In the genomic region with DNA sequence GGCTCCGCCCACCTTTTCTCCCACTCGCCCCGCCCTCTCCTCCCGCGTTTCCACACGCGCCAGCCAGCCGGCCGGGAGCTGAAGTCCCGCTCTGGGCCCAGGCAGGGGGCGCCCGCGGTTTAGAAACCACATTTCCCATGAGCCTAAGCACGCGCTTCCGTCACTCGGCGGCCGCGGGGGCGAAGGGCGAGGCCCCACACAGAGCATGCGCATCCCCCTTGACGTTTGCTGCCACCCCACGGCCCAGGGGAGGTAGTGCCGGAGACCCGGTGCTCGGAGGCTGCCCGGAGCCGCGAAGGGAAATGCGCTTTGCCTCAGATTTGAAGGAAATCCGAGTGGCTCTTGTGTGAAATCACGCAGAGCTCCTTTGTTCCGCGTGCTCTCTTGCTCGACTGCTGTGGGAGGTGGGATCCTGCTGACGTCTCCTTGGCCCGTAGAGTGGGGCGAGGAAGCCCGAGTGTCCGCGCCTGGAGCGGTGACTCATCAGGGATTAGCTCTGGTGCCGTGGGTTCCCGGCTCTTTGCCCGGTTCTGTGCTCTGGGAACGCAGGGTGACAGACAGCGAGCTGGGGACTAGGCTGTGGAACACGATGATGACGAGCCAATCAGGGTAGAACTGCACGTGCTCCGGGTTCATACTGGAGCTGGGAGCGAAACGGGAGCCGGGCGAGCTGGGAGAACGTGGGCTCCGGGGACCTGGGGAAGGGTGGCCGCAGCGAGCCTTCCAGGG, we compare ENCODE assay signal across 1 cellular context.
TF ChIP-seq lines count a peak whose summit lies in the region.

No MANE protein-coding gene starts in this region.

TF ChIP-seq in HepG2, 621 proteins besides CTCF, POLR2A, EP300 and RAD21 (continued from another document and continues in another):
- TF ChIP-seq, protein P1, sequence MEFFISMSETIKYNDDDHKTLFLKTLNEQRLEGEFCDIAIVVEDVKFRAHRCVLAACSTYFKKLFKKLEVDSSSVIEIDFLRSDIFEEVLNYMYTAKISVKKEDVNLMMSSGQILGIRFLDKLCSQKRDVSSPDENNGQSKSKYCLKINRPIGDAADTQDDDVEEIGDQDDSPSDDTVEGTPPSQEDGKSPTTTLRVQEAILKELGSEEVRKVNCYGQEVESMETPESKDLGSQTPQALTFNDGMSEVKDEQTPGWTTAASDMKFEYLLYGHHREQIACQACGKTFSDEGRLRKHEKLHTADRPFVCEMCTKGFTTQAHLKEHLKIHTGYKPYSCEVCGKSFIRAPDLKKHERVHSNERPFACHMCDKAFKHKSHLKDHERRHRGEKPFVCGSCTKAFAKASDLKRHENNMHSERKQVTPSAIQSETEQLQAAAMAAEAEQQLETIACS (CRISPR knock-in tag; IDR thresholded peaks at IDR 0.05) = no peak; the same call in 1 of the 2 replicates
- TF ChIP-seq, protein P2, sequence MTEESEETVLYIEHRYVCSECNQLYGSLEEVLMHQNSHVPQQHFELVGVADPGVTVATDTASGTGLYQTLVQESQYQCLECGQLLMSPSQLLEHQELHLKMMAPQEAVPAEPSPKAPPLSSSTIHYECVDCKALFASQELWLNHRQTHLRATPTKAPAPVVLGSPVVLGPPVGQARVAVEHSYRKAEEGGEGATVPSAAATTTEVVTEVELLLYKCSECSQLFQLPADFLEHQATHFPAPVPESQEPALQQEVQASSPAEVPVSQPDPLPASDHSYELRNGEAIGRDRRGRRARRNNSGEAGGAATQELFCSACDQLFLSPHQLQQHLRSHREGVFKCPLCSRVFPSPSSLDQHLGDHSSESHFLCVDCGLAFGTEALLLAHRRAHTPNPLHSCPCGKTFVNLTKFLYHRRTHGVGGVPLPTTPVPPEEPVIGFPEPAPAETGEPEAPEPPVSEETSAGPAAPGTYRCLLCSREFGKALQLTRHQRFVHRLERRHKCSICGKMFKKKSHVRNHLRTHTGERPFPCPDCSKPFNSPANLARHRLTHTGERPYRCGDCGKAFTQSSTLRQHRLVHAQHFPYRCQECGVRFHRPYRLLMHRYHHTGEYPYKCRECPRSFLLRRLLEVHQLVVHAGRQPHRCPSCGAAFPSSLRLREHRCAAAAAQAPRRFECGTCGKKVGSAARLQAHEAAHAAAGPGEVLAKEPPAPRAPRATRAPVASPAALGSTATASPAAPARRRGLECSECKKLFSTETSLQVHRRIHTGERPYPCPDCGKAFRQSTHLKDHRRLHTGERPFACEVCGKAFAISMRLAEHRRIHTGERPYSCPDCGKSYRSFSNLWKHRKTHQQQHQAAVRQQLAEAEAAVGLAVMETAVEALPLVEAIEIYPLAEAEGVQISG (CRISPR knock-in tag; IDR thresholded peaks at IDR 0.05) = peak; percentile 90
- 0 out of 2 replicates have a peak, but pooled peaks have one; percentile 42 for TF ChIP-seq ZNF230 (CRISPR knock-in tag; IDR thresholded peaks at IDR 0.05)
- TF ChIP-seq ATF7-NPFF (CRISPR knock-in tag; IDR thresholded peaks at IDR 0.05; ENCODE audit: low read depth) = 0 out of 2 replicates have a peak, but pooled peaks have one; percentile 58
- TF ChIP-seq ZNF607 (CRISPR knock-in tag; IDR thresholded peaks at IDR 0.05; ENCODE audit: borderline replicate concordance) = peak; percentile 55; the same call in 1 of the 2 replicates
- TF ChIP-seq ZNF34 (CRISPR knock-in tag; IDR thresholded peaks at IDR 0.05; ENCODE audit: borderline replicate concordance) = 0 out of 2 replicates have a peak, but pooled peaks have one; percentile 20
- TF ChIP-seq TOPORS (CRISPR knock-in tag; IDR thresholded peaks at IDR 0.05) = peak; percentile 58; the same call in 1 of the 2 replicates
- TF ChIP-seq KLF9 (CRISPR knock-in tag; IDR thresholded peaks at IDR 0.05; ENCODE audit: low read depth) = no peak
- TF ChIP-seq, protein P3, sequence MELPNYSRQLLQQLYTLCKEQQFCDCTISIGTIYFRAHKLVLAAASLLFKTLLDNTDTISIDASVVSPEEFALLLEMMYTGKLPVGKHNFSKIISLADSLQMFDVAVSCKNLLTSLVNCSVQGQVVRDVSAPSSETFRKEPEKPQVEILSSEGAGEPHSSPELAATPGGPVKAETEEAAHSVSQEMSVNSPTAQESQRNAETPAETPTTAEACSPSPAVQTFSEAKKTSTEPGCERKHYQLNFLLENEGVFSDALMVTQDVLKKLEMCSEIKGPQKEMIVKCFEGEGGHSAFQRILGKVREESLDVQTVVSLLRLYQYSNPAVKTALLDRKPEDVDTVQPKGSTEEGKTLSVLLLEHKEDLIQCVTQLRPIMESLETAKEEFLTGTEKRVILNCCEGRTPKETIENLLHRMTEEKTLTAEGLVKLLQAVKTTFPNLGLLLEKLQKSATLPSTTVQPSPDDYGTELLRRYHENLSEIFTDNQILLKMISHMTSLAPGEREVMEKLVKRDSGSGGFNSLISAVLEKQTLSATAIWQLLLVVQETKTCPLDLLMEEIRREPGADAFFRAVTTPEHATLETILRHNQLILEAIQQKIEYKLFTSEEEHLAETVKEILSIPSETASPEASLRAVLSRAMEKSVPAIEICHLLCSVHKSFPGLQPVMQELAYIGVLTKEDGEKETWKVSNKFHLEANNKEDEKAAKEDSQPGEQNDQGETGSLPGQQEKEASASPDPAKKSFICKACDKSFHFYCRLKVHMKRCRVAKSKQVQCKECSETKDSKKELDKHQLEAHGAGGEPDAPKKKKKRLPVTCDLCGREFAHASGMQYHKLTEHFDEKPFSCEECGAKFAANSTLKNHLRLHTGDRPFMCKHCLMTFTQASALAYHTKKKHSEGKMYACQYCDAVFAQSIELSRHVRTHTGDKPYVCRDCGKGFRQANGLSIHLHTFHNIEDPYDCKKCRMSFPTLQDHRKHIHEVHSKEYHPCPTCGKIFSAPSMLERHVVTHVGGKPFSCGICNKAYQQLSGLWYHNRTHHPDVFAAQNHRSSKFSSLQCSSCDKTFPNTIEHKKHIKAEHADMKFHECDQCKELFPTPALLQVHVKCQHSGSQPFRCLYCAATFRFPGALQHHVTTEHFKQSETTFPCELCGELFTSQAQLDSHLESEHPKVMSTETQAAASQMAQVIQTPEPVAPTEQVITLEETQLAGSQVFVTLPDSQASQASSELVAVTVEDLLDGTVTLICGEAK (IDR thresholded peaks at IDR 0.05) = no peak
- TF ChIP-seq, protein P3 (CRISPR knock-in tag; IDR thresholded peaks at IDR 0.05) = peak; percentile 50
- 0 out of 2 replicates have a peak, but pooled peaks have one; percentile 44 for TF ChIP-seq NAIF1 (CRISPR knock-in tag; IDR thresholded peaks at IDR 0.05; ENCODE audit: borderline replicate concordance)
- TF ChIP-seq HDAC6 (IDR thresholded peaks at IDR 0.05; ENCODE audit: low read depth, low read length) = no peak
- TF ChIP-seq PCBP1 (IDR thresholded peaks at IDR 0.05; ENCODE audit: borderline replicate concordance, low read depth, low read length) = 0 out of 2 replicates have a peak, but pooled peaks have one; percentile 60
- no peak for TF ChIP-seq ZNF24 (IDR thresholded peaks at IDR 0.05)
- no peak for TF ChIP-seq ZZZ3 (CRISPR knock-in tag; IDR thresholded peaks at IDR 0.05; ENCODE audit: borderline replicate concordance)
- TF ChIP-seq HOXA3 (CRISPR knock-in tag; IDR thresholded peaks at IDR 0.05) = peak; percentile 68; the same call in 1 of the 2 replicates
- peak; percentile 75 for TF ChIP-seq YEATS2 (CRISPR knock-in tag; IDR thresholded peaks at IDR 0.05; ENCODE audit: borderline replicate concordance)
- TF ChIP-seq ZNF136 (CRISPR knock-in tag; IDR thresholded peaks at IDR 0.05; ENCODE audit: low read depth) = peak; percentile 85
- TF ChIP-seq, protein P4, sequence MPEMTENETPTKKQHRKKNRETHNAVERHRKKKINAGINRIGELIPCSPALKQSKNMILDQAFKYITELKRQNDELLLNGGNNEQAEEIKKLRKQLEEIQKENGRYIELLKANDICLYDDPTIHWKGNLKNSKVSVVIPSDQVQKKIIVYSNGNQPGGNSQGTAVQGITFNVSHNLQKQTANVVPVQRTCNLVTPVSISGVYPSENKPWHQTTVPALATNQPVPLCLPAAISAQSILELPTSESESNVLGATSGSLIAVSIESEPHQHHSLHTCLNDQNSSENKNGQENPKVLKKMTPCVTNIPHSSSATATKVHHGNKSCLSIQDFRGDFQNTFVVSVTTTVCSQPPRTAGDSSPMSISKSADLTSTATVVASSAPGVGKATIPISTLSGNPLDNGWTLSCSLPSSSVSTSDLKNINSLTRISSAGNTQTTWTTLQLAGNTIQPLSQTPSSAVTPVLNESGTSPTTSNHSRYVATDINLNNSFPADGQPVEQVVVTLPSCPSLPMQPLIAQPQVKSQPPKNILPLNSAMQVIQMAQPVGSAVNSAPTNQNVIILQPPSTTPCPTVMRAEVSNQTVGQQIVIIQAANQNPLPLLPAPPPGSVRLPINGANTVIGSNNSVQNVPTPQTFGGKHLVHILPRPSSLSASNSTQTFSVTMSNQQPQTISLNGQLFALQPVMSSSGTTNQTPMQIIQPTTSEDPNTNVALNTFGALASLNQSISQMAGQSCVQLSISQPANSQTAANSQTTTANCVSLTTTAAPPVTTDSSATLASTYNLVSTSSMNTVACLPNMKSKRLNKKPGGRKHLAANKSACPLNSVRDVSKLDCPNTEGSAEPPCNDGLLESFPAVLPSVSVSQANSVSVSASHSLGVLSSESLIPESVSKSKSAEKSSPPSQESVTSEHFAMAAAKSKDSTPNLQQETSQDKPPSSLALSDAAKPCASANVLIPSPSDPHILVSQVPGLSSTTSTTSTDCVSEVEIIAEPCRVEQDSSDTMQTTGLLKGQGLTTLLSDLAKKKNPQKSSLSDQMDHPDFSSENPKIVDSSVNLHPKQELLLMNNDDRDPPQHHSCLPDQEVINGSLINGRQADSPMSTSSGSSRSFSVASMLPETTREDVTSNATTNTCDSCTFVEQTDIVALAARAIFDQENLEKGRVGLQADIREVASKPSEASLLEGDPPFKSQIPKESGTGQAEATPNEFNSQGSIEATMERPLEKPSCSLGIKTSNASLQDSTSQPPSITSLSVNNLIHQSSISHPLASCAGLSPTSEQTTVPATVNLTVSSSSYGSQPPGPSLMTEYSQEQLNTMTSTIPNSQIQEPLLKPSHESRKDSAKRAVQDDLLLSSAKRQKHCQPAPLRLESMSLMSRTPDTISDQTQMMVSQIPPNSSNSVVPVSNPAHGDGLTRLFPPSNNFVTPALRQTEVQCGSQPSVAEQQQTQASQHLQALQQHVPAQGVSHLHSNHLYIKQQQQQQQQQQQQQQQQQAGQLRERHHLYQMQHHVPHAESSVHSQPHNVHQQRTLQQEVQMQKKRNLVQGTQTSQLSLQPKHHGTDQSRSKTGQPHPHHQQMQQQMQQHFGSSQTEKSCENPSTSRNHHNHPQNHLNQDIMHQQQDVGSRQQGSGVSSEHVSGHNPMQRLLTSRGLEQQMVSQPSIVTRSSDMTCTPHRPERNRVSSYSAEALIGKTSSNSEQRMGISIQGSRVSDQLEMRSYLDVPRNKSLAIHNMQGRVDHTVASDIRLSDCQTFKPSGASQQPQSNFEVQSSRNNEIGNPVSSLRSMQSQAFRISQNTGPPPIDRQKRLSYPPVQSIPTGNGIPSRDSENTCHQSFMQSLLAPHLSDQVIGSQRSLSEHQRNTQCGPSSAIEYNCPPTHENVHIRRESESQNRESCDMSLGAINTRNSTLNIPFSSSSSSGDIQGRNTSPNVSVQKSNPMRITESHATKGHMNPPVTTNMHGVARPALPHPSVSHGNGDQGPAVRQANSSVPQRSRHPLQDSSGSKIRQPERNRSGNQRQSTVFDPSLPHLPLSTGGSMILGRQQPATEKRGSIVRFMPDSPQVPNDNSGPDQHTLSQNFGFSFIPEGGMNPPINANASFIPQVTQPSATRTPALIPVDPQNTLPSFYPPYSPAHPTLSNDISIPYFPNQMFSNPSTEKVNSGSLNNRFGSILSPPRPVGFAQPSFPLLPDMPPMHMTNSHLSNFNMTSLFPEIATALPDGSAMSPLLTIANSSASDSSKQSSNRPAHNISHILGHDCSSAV (CRISPR knock-in tag; IDR thresholded peaks at IDR 0.05; ENCODE audit: borderline replicate concordance) = no peak
- TF ChIP-seq ZNF766 (CRISPR knock-in tag; IDR thresholded peaks at IDR 0.05; ENCODE audit: borderline replicate concordance) = no peak
- no peak for TF ChIP-seq HNRNPH1 (optimal IDR thresholded peaks at IDR 0.05; ENCODE audit: low read depth, low read length)
- peak; percentile 75; the same call in 1 of the 2 replicates for TF ChIP-seq MTF2 (CRISPR knock-in tag; IDR thresholded peaks at IDR 0.05; ENCODE audit: borderline replicate concordance)
- no peak; the same call in 1 of the 2 replicates for TF ChIP-seq CAMTA2 (CRISPR knock-in tag; IDR thresholded peaks at IDR 0.05; ENCODE audit: borderline replicate concordance)
- TF ChIP-seq ZKSCAN8 (CRISPR knock-in tag; IDR thresholded peaks at IDR 0.05; ENCODE audit: borderline replicate concordance) = peak; percentile 24; the same call in 1 of the 2 replicates
- TF ChIP-seq, protein P5, sequence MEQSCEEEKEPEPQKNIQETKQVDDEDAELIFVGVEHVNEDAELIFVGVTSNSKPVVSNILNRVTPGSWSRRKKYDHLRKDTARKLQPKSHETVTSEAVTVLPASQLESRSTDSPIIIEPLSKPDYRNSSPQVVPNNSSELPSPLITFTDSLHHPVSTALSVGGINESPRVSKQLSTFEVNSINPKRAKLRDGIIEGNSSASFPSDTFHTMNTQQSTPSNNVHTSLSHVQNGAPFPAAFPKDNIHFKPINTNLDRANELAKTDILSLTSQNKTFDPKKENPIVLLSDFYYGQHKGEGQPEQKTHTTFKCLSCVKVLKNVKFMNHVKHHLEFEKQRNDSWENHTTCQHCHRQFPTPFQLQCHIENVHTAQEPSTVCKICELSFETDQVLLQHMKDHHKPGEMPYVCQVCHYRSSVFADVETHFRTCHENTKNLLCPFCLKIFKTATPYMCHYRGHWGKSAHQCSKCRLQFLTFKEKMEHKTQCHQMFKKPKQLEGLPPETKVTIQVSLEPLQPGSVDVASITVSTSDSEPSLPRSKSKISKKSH (CRISPR knock-in tag; IDR thresholded peaks at IDR 0.05; ENCODE audit: borderline replicate concordance) = no peak
- 0 out of 2 replicates have a peak, but pooled peaks have one; percentile 23 for TF ChIP-seq ZBTB20 (CRISPR knock-in tag; IDR thresholded peaks at IDR 0.05; ENCODE audit: borderline replicate concordance, low read depth)
- peak; percentile 96 for TF ChIP-seq CREM (IDR thresholded peaks at IDR 0.05)
- peak; percentile 71; the same call in 1 of the 2 replicates for TF ChIP-seq CREM (CRISPR knock-in tag; IDR thresholded peaks at IDR 0.05)
- no peak for TF ChIP-seq FOXO1 (CRISPR knock-in tag; IDR thresholded peaks at IDR 0.05)
